In the genomic region with DNA sequence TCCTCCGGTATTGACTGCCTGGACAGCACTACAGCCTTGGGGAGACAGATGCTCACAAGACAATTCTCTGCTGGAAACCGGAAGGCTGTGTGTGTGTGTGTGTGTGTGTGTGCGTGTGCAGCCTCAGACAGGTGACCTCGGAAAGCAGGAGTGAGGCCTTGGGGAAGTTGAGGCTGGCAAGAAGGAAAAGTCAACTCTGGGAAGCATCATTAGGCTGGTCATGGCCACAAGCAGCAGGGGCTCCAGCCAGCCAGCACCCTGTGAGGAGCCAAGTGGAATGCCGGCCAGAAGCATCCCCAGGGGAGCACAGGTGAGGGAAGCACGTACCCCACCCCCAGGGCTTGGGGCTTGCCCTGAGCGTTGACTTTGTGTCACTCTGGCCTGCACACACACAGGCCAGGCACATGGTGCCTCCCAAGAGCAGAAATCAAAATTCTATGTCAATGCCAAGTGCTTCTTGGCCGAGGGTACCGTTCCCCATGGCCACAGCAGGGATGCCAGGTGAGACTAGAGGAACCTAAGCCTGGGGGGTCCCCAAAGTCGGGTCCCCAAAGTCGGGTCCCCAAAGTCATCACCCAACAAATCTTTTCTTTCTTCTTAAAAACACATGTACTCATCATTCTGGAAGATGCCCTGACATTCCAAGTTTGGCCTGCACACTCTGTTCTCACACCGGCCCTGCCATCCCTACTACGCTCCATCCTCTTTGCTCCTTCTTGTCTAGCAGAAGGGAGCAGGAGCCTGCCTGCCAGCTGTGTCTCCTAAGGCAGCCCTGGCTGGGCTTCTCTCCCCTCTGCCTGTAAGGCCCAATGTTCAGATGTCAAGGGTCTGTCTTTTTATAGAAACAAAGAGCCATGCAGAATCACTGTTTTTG, we compare ENCODE assay signal across 24 cellular contexts. TPM values are rescaled to one million over a fixed set of nuclear protein-coding genes. Genes with fewer than 3 reads are reported as not detected.
DNase-seq lines count a peak whose midpoint lies in the region; ATAC-seq, FAIRE-seq and TF ChIP-seq lines count a peak whose summit lies in the region.
"Had no signal": no experiment of that assay in that cellular context is flagged by ENCODE, and none has a peak within 500 bp of the region (broad histone marks: within the 10 kb centered on the region; RNA-seq: fewer than 3 reads in every experiment).

No MANE protein-coding gene starts in this region.

- H4K20me1 ChIP-seq in HepG2 (ENCODE audit: insufficient read depth, low read length) = no peaks in the 10 kb centered on the region

- no peaks in the 10 kb centered on the region for H3K27me3 ChIP-seq in body of pancreas
- no peaks in the 10 kb centered on the region; a peak in 1 of 5 replicates for H3K27me3 ChIP-seq in HepG2 (ENCODE audit: control insufficient read depth in 1 of 2, insufficient read depth in 2 of 2, low read length in 2 of 2)
- H3K27me3 ChIP-seq in upper lobe of right lung = peaks cover 23% of the 10 kb centered on the region

- POLR2A ChIA-PET in HepG2 (lab: Yijun Ruan, JAX) = no interaction called here
- POLR2A ChIA-PET in activated CD8-positive, alpha-beta T cell treated with anti-CD3 and anti-CD28 coated beads for 36 hours (lab: Charles Lee) = no interaction called here

- H3K36me3 Mint-ChIP-seq in osteocyte (ENCODE audit: unreplicated experiment) = no peaks in the 10 kb centered on the region
- H3K36me3 Mint-ChIP-seq in activated CD8-positive, alpha-beta T cell treated with anti-CD3 and anti-CD28 coated beads for 36 hours (ENCODE audit: low read depth) = no peaks in the 10 kb centered on the region
- H3K36me3 Mint-ChIP-seq: CD4-positive, CD25-positive, alpha-beta regulatory T cell had no signal

- CTCF ChIA-PET in HepG2 (lab: Yijun Ruan, JAX; ENCODE audit: low intra/inter-chr PET ratio, low total read pairs) = no interaction called here
- CTCF ChIA-PET in activated CD8-positive, alpha-beta T cell treated with anti-CD3 and anti-CD28 coated beads for 36 hours (lab: Charles Lee) = interaction anchor here (1.5 kb wide), 1 partner anchor 29 kb away, joined by 5 read pairs; no protein-coding TSS in a partner anchor

- no peak overlapping the region for H3K27ac ChIP-seq in body of pancreas
- H3K27ac ChIP-seq in HepG2 (ENCODE audit: extremely low read length, insufficient read depth, low read length) = no peak overlapping the region
- H3K27ac ChIP-seq in upper lobe of right lung = peak overlapping the region; percentile 51

- no peak for TF ChIP-seq RAD21 in HepG2 (CRISPR knock-in tag; IDR thresholded peaks at IDR 0.05)

- no peak for TF ChIP-seq EP300 in HepG2 (IDR thresholded peaks at IDR 0.05; ENCODE audit: low read depth in 2 of 2, low read length in 2 of 2)
- no peak for TF ChIP-seq EP300 in HepG2 (CRISPR knock-in tag; IDR thresholded peaks at IDR 0.05; ENCODE audit: borderline replicate concordance)

- TF ChIP-seq POLR2A in body of pancreas (IDR thresholded peaks at IDR 0.05) (no peak), HepG2 (IDR thresholded peaks at IDR 0.05; ENCODE audit: insufficient read depth in 1 of 2, low read depth in 2 of 2, low read length in 2 of 2) (no peak)

- TF ChIP-seq CTCF in body of pancreas (IDR thresholded peaks at IDR 0.05) (no peak), HepG2 (CRISPR knock-in tag; IDR thresholded peaks at IDR 0.05) (no peak), osteocyte (IDR thresholded peaks at IDR 0.05) (no peak), upper lobe of right lung (IDR thresholded peaks at IDR 0.05) (no peak)
- no peak for TF ChIP-seq CTCF in activated CD8-positive, alpha-beta T cell treated with anti-CD3 and anti-CD28 coated beads for 36 hours (IDR thresholded peaks at IDR 0.05)

- no peak overlapping the region for H2AFZ ChIP-seq in HepG2 (ENCODE audit: low read length)

- H3K9ac ChIP-seq in HepG2 (ENCODE audit: insufficient read depth, low read depth, low read length) = no peak overlapping the region
- H3K9ac ChIP-seq: SK-N-SH had no signal

- no peaks in the 10 kb centered on the region for H3K79me2 ChIP-seq in HepG2 (ENCODE audit: insufficient read depth, low read length)

- intact Hi-C loops in body of pancreas (cut with DNase I) (no loop called here), HepG2 (cut with micrococcal nuclease; ENCODE audit: unreplicated experiment) (no loop called here), upper lobe of right lung (cut with DNase I) (no loop called here)
- intact Hi-C loops in activated CD8-positive, alpha-beta T cell treated with anti-CD3 and anti-CD28 coated beads for 36 hours (cut with micrococcal nuclease) = no loop called here

- H3K4me1 ChIP-seq in body of pancreas = peaks cover 7% of the 10 kb centered on the region
- peaks cover 20% of the 10 kb centered on the region for H3K4me1 ChIP-seq in HepG2 (ENCODE audit: insufficient read depth, low read length)
- no peaks in the 10 kb centered on the region for H3K4me1 ChIP-seq in upper lobe of right lung

- no peak overlapping the region for H3K4me3 ChIP-seq in body of pancreas
- no peak overlapping the region for H3K4me3 ChIP-seq in HepG2 (replicated peaks in 1 of 3; ENCODE audit: insufficient read depth in 1 of 3, low read depth in 2 of 3, low read length in 3 of 3)
- H3K4me3 ChIP-seq in upper lobe of right lung = no peak overlapping the region

- H3K27ac Mint-ChIP-seq in osteocyte (ENCODE audit: unreplicated experiment) = no peak overlapping the region
- no peak overlapping the region for H3K27ac Mint-ChIP-seq in activated CD8-positive, alpha-beta T cell treated with anti-CD3 and anti-CD28 coated beads for 36 hours
- H3K27ac Mint-ChIP-seq: CD4-positive, CD25-positive, alpha-beta regulatory T cell; H9 had no signal

- peaks cover 40% of the 10 kb centered on the region for H3K27me3 Mint-ChIP-seq in osteocyte (ENCODE audit: unreplicated experiment)
- peaks cover 43% of the 10 kb centered on the region for H3K27me3 Mint-ChIP-seq in activated CD8-positive, alpha-beta T cell treated with anti-CD3 and anti-CD28 coated beads for 36 hours

- in situ Hi-C loops in HepG2 (cut with HindIII; ENCODE audit: extremely low pct_ligation_motif_present, low pct_unique_long_range_greater_than_20kb) = no loop called here

- H3K9me3 ChIP-seq in body of pancreas (no peaks in the 10 kb centered on the region), HepG2 (ENCODE audit: low read length) (peaks cover 5% of the 10 kb centered on the region; the same call in 1 of the 2 replicates), upper lobe of right lung (no peaks in the 10 kb centered on the region)
- H3K9me3 ChIP-seq: SK-N-SH had no signal

- BruUV-seq in HepG2 (replicated peaks; lab: Mats Ljungman, UMichigan) = no TSS peak

- no peak for FAIRE-seq in HepG2 (lab: Jason Lieb, UNC)
- no peak for FAIRE-seq in HTR-8/SVneo (lab: Jason Lieb, UNC)
- FAIRE-seq: GM12892, GM19239, RCC 7860 had no signal

- no peaks in the 10 kb centered on the region for H3K36me3 ChIP-seq in body of pancreas (replicated peaks in 1 of 2; ENCODE audit: insufficient read depth in 1 of 2, low read depth in 2 of 2)
- H3K36me3 ChIP-seq in HepG2 (replicated peaks in 1 of 2; ENCODE audit: control insufficient read depth in 1 of 2, insufficient read depth in 2 of 2, low read length in 2 of 2) = no peaks in the 10 kb centered on the region
- H3K36me3 ChIP-seq in upper lobe of right lung = no peaks in the 10 kb centered on the region

- DNase-seq in body of pancreas (no peak), HepG2 (ENCODE audit: low spot score) (no peak), osteocyte (ENCODE audit: extremely low spot score, unreplicated experiment) (peak; percentile 75), upper lobe of right lung (no peak), HTR-8/SVneo (ENCODE audit: insufficient read length, low spot score) (no peak)
- DNase-seq in stimulated activated CD4-positive, alpha-beta T cell treated with anti-CD3 and anti-CD28 coated beads, Interleukin-15, amount 100 ng/mL, for 24 hours = no peak
- no peak for DNase-seq in activated CD8-positive, alpha-beta T cell treated with anti-CD3 and anti-CD28 coated beads for 36 hours
- DNase-seq: CD4-positive, CD25-positive, alpha-beta regulatory T cell; DMS153; DND-41; H9; NCI-H1048; NCI-H1417; NCI-H1694 treated with DMSO at 0.1 percent for 48 hours; NCI-H2081; NCI-H2171; NCI-H226; NCI-H510A; NCI-H774; SK-N-SH had no signal

- H3K4me3 Mint-ChIP-seq in osteocyte (ENCODE audit: unreplicated experiment) = no peak overlapping the region
- no peak overlapping the region for H3K4me3 Mint-ChIP-seq in activated CD8-positive, alpha-beta T cell treated with anti-CD3 and anti-CD28 coated beads for 36 hours
- H3K4me3 Mint-ChIP-seq: CD4-positive, CD25-positive, alpha-beta regulatory T cell had no signal

- WGBS in body of pancreas, 2 donors = 65 to 75% methylated on average over 11 to 13 of the region's 13 CpGs
- WGBS in HepG2 (ENCODE audit: low lambda C conversion rate) = 65% methylated on average over 12 of the region's 13 CpGs

- no peaks in the 10 kb centered on the region for H3K4me1 Mint-ChIP-seq in osteocyte (ENCODE audit: unreplicated experiment)
- H3K4me1 Mint-ChIP-seq in activated CD8-positive, alpha-beta T cell treated with anti-CD3 and anti-CD28 coated beads for 36 hours (ENCODE audit: low read depth) = no peaks in the 10 kb centered on the region
- H3K4me1 Mint-ChIP-seq: CD4-positive, CD25-positive, alpha-beta regulatory T cell had no signal

- H3K4me2 ChIP-seq in HepG2 (ENCODE audit: low read depth, low read length) = no peak overlapping the region
- H3K4me2 ChIP-seq: SK-N-SH had no signal

- ATAC-seq in body of pancreas (peak; percentile 49), HepG2 (peak; percentile 55), upper lobe of right lung (no peak)
- ATAC-seq in activated CD8-positive, alpha-beta T cell treated with anti-CD3 and anti-CD28 coated beads for 36 hours = no peak

- H3K9me3 Mint-ChIP-seq in osteocyte (ENCODE audit: unreplicated experiment) = no peaks in the 10 kb centered on the region
- H3K9me3 Mint-ChIP-seq in activated CD8-positive, alpha-beta T cell treated with anti-CD3 and anti-CD28 coated beads for 36 hours = peaks cover 2% of the 10 kb centered on the region

RNA-seq across cellular contexts. Expression of gene FOXA2, which starts 26.7 kb away (rescaled TPM):
- 10 to 100 TPM; 42.5 to 63.3 TPM for total RNA-seq in body of pancreas
- total RNA-seq in HepG2 (2016; rRNA removed; fragmentation: Illumina TruSeq; extraction: Trizol) = 12.2 and 12.7 TPM in 2 replicates
- 4.6 and 4.9 TPM in 2 replicates for total RNA-seq in HepG2 (2016; cell fraction: cytosol; rRNA removed; fragmentation: Illumina TruSeq; extraction: Trizol; ENCODE audit: low read depth)
- total RNA-seq in HepG2 (2016; cell fraction: insoluble cytoplasmic fraction; rRNA removed; fragmentation: Illumina TruSeq; extraction: Trizol) = 10.8 and 13.2 TPM in 2 replicates
- total RNA-seq in HepG2 (2016; cell fraction: membrane; rRNA removed; fragmentation: Illumina TruSeq; extraction: Trizol) = 11.1 and 12.0 TPM in 2 replicates
- total RNA-seq in HepG2 (2016; cell fraction: nucleus; rRNA removed; fragmentation: Illumina TruSeq; extraction: Trizol) = 11.8 and 11.9 TPM in 2 replicates
- 8.8 and 12.2 TPM in 2 replicates for polyA plus RNA-seq in HepG2 (2011; rRNA removed)
- polyA plus RNA-seq in HepG2 (2011; cell fraction: cytosol; rRNA removed) = 5.0 and 7.0 TPM in 2 replicates
- polyA plus RNA-seq in HepG2 (2011; cell fraction: nucleus; rRNA removed) = 31.5 and 34.4 TPM in 2 replicates
- polyA plus RNA-seq in HepG2 (2012) = 33.6 and 38.4 TPM in 2 replicates
- 4.4 TPM in 2 replicates for polyA plus RNA-seq in HepG2 (2016; cell fraction: cytosol; fragmentation: Illumina TruSeq; extraction: Trizol; ENCODE audit: low read depth)
- polyA plus RNA-seq in HepG2 (2016; cell fraction: insoluble cytoplasmic fraction; fragmentation: Illumina TruSeq; extraction: Trizol; ENCODE audit: low read depth) = 22.9 and 28.4 TPM in 2 replicates
- polyA plus RNA-seq in HepG2 (2016; cell fraction: membrane; fragmentation: Illumina TruSeq; extraction: Trizol; ENCODE audit: low read depth) = 9.4 and 9.7 TPM in 2 replicates
- 30.5 and 31.3 TPM in 2 replicates for polyA plus RNA-seq in HepG2 (2016; cell fraction: nucleus; fragmentation: Illumina TruSeq; extraction: Trizol; ENCODE audit: insufficient read depth, low read depth)
- 12.8 TPM in 1 of 2 replicates, not detected in the other for polyA minus RNA-seq in HepG2 (2011; rRNA and poly(A)+ RNA removed; ENCODE audit: low replicate concordance)
- 12.6 and 15.2 TPM in 2 replicates for polyA minus RNA-seq in HepG2 (2011; cell fraction: cytosol; rRNA and poly(A)+ RNA removed)
- polyA minus RNA-seq in HepG2 (2011; cell fraction: nucleus; rRNA and poly(A)+ RNA removed) = 6.7 and 9.3 TPM in 2 replicates
- not detected in 2 replicates for total RNA-seq in osteocyte
- 21.7 TPM for total RNA-seq in upper lobe of right lung
- total RNA-seq in activated CD8-positive, alpha-beta T cell treated with anti-CD3 and anti-CD28 coated beads for 36 hours = not detected
- total RNA-seq: CD4-positive, CD25-positive, alpha-beta regulatory T cell; H9 had no signal
- polyA plus RNA-seq: BJ; CD4-positive, CD25-positive, alpha-beta regulatory T cell; SK-N-SH had no signal

Comparison
In these comparisons a context has a peak if more than half of its experiments do, and no peak if none do; other contexts are left out.
1. ATAC-seq: peak in body of pancreas (single experiment) and HepG2 (single experiment); none in upper lobe of right lung (single experiment) and activated CD8-positive, alpha-beta T cell treated with anti-CD3 and anti-CD28 coated beads for 36 hours (single experiment).